ENCODE assay signal across 17 cellular contexts in genomic region chr4:2927696-2928075, GRCh38. TPM values are rescaled to one million over a fixed set of nuclear protein-coding genes. Genes with fewer than 3 reads are reported as not detected.
DNase-seq lines count a peak whose midpoint lies in the region; ATAC-seq and TF ChIP-seq lines count a peak whose summit lies in the region.
"Had no signal": no experiment of that assay in that cellular context is flagged by ENCODE, and none has a peak within 500 bp of the region (broad histone marks: within the 10 kb centered on the region; RNA-seq: fewer than 3 reads in every experiment).

No MANE protein-coding gene starts in this region.

- no peaks in the 10 kb centered on the region for H3K9me3 Mint-ChIP-seq in activated CD4-positive, alpha-beta memory T cell treated with anti-CD3 and anti-CD28 coated beads for 36 hours
- H3K9me3 Mint-ChIP-seq: nephron; stimulated activated memory B cell treated with anti-CD40 and anti-IgM and Interleukin-4, amounts not matched to agents 10 μg/mL and 1 μg/mL and 100 μg/mL, for 72 hours; T-helper 2 cell treated with Interferon-gamma antibody and Interleukin-4, amounts not matched to agents 5 μg/mL and 100 μg/mL, for 36 hours had no signal

- H3K4me3 Mint-ChIP-seq in activated CD4-positive, alpha-beta memory T cell treated with anti-CD3 and anti-CD28 coated beads for 36 hours: no peak overlapping the region
- H3K4me3 Mint-ChIP-seq: CD4-positive, alpha-beta memory T cell; nephron; stimulated activated memory B cell treated with anti-CD40 and anti-IgM and Interleukin-4, amounts not matched to agents 10 μg/mL and 1 μg/mL and 100 μg/mL, for 72 hours; T-helper 2 cell treated with Interferon-gamma antibody and Interleukin-4, amounts not matched to agents 5 μg/mL and 100 μg/mL, for 36 hours had no signal

- no peaks in the 10 kb centered on the region for H3K9me3 ChIP-seq in thoracic aorta

- H3K27ac ChIP-seq in thoracic aorta: no peak overlapping the region
- H3K27ac ChIP-seq: PC-9 had no signal

- H3K27ac Mint-ChIP-seq in activated CD4-positive, alpha-beta memory T cell treated with anti-CD3 and anti-CD28 coated beads for 36 hours: no peak overlapping the region
- H3K27ac Mint-ChIP-seq: nephron; stimulated activated memory B cell treated with anti-CD40 and anti-IgM and Interleukin-4, amounts not matched to agents 10 μg/mL and 1 μg/mL and 100 μg/mL, for 72 hours; T-helper 2 cell treated with Interferon-gamma antibody and Interleukin-4, amounts not matched to agents 5 μg/mL and 100 μg/mL, for 36 hours had no signal

- peaks cover 49% of the 10 kb centered on the region for H3K36me3 ChIP-seq in thoracic aorta

- intact Hi-C loops in activated CD4-positive, alpha-beta memory T cell treated with anti-CD3 and anti-CD28 coated beads for 36 hours (cut with micrococcal nuclease): no loop called here

- no peak for TF ChIP-seq CTCF in thoracic aorta (IDR thresholded peaks at IDR 0.05)

- ATAC-seq in left lobe of liver: no peak
- no peak for ATAC-seq in thoracic aorta (ENCODE audit: insufficient number of reproducible peaks, low FRiP score, low read depth)
- ATAC-seq in GM18498 (IDR thresholded peaks at IDR 0.05; ENCODE audit: unreplicated experiment): no peak
- ATAC-seq: stimulated activated memory B cell treated with anti-CD40 and anti-IgM and Interleukin-4, amounts not matched to agents 10 μg/mL and 1 μg/mL and 100 μg/mL, for 72 hours had no signal

- peaks cover 19% of the 10 kb centered on the region for H3K4me1 Mint-ChIP-seq in activated CD4-positive, alpha-beta memory T cell treated with anti-CD3 and anti-CD28 coated beads for 36 hours (ENCODE audit: low read depth)
- H3K4me1 Mint-ChIP-seq: nephron had no signal

- peak; percentile 48 for DNase-seq in activated effector memory CD4-positive, alpha-beta T cell treated with anti-CD3 and anti-CD28 coated beads, Interleukin-2, amount 50 U/mL, for 16 hours
- DNase-seq in activated effector memory CD4-positive, alpha-beta T cell treated with Interleukin-2 at 50 U/mL for 16 hours: no peak
- DNase-seq in activated CD4-positive, alpha-beta memory T cell treated with anti-CD3 and anti-CD28 coated beads for 36 hours: peak; percentile 6
- DNase-seq in left lobe of liver (ENCODE audit: low spot score) (peak; percentile 39), thoracic aorta (ENCODE audit: low spot score) (peak; percentile 0), cerebellar cortex (ENCODE audit: low spot score) (no peak), A172 (ENCODE audit: low spot score) (no peak)
- DNase-seq: CD4-positive, alpha-beta memory T cell; mesenchymal stem cell; NCI-H1436 treated with DMSO at 0.1 percent for 48 hours; NCI-H2171 treated with DMSO at 0.1 percent for 48 hours; NCI-H82; PC-9 had no signal

- no peaks in the 10 kb centered on the region for H3K27me3 ChIP-seq in thoracic aorta (replicated peaks; ENCODE audit: insufficient read depth)

- CTCF ChIA-PET in activated CD4-positive, alpha-beta memory T cell treated with anti-CD3 and anti-CD28 coated beads for 36 hours (lab: Charles Lee): no interaction called here

- H3K36me3 Mint-ChIP-seq in activated CD4-positive, alpha-beta memory T cell treated with anti-CD3 and anti-CD28 coated beads for 36 hours: peaks cover 34% of the 10 kb centered on the region

- peaks cover 0 to 4% of the 10 kb centered on the region in 2 donors for H3K4me1 ChIP-seq in thoracic aorta (ENCODE audit: control insufficient read depth in 1 of 2, low read depth in 2 of 2)

- H3K4me3 ChIP-seq in thoracic aorta: no peak overlapping the region
- H3K4me3 ChIP-seq: PC-9 had no signal

- H3K27me3 Mint-ChIP-seq in activated CD4-positive, alpha-beta memory T cell treated with anti-CD3 and anti-CD28 coated beads for 36 hours: no peaks in the 10 kb centered on the region
- H3K27me3 Mint-ChIP-seq: CD4-positive, alpha-beta memory T cell; stimulated activated memory B cell treated with anti-CD40 and anti-IgM and Interleukin-4, amounts not matched to agents 10 μg/mL and 1 μg/mL and 100 μg/mL, for 72 hours had no signal

- POLR2A ChIA-PET in activated CD4-positive, alpha-beta memory T cell treated with anti-CD3 and anti-CD28 coated beads for 36 hours (lab: Charles Lee): no interaction called here

RNA-seq across cellular contexts. Expression of gene NOP14, which starts 35.5 kb away (rescaled TPM):
- 10 to 100 TPM; 67.4 to 73.4 TPM for total RNA-seq in activated CD4-positive, alpha-beta memory T cell treated with anti-CD3 and anti-CD28 coated beads for 36 hours
- total RNA-seq in left lobe of liver (18.7 TPM), thoracic aorta (10 to 100 TPM in 1 of 2 donors, 1 to 10 TPM in 1; 6.6 to 21.0 TPM)
- 23.8 and 33.1 TPM in 2 replicates for total RNA-seq in A172 (2014; rRNA removed; shearing (Covaris generic))

RNA-seq across cellular contexts. Expression of gene GRK4, which starts 35.7 kb away (rescaled TPM):
- total RNA-seq in activated CD4-positive, alpha-beta memory T cell treated with anti-CD3 and anti-CD28 coated beads for 36 hours: 1 to 10 TPM; 2.3 to 3.0 TPM
- 3.2 TPM for total RNA-seq in left lobe of liver
- total RNA-seq in thoracic aorta: 1 to 10 TPM; 6.9 to 9.9 TPM
- total RNA-seq in A172 (2014; rRNA removed; shearing (Covaris generic)): 4.9 and 8.5 TPM in 2 replicates

Comparison
In these comparisons a context has a peak if more than half of its experiments do, and no peak if none do; other contexts are left out.
1. DNase-seq: peak in activated effector memory CD4-positive, alpha-beta T cell treated with anti-CD3 and anti-CD28 coated beads, Interleukin-2, amount 50 U/mL, for 16 hours (single experiment), activated CD4-positive, alpha-beta memory T cell treated with anti-CD3 and anti-CD28 coated beads for 36 hours (single experiment), left lobe of liver (single experiment) and thoracic aorta (single experiment); none in activated effector memory CD4-positive, alpha-beta T cell treated with Interleukin-2 at 50 U/mL for 16 hours (single experiment), cerebellar cortex (single experiment) and A172 (single experiment).